21 cellular contexts compared by ENCODE assay signal in the genomic region with DNA sequence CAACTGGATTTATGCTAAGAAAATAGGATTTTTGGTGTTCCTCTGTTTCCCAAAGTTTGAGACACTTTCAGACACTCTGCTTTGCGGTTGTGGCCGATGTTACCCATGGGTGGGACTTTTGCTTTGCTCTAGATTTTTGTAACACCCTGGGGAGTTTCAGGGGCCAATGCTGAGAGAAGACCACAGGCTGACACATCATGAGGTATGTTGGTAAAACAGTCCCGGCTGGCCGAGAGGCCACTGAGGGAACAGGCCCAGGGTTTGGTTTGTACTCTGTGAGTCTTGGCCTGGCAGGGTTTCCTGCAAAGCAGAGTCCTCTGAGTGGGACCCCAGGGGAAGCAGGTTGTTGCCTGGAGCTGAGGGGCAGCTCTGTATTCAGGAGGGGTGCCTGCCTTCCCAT.
DNase-seq lines count a peak whose midpoint lies in the region; TF ChIP-seq lines count a peak whose summit lies in the region.
"Had no signal": no experiment of that assay in that cellular context is flagged by ENCODE, and none has a peak within 500 bp of the region (broad histone marks: within the 10 kb centered on the region; RNA-seq: fewer than 3 reads in every experiment).

No MANE protein-coding gene starts in this region.

- 92 to 96% methylated on average over 4 of the region's 4 CpGs for WGBS in sigmoid colon, 2 donors

- TF ChIP-seq POLR2A in sigmoid colon (IDR thresholded peaks at IDR 0.05): no peak

- TF ChIP-seq EP300 in sigmoid colon (IDR thresholded peaks at IDR 0.05): no peak

- no peak overlapping the region for H3K27ac ChIP-seq in sigmoid colon
- H3K27ac ChIP-seq: epithelial cell of prostate had no signal

- intact Hi-C loops in sigmoid colon (cut with DNase I): no loop called here

- H3K4me1 Mint-ChIP-seq in chondrocyte (ENCODE audit: low read depth): peaks cover 9% of the 10 kb centered on the region
- H3K4me1 Mint-ChIP-seq: activated CD4-positive, alpha-beta T cell treated with anti-CD3 and anti-CD28 coated beads for 36 hours; activated naive CD4-positive, alpha-beta T cell treated with anti-CD3 and anti-CD28 coated beads, Interleukin-2, amount 50 U/mL, for 24 hours; CD4-positive, alpha-beta memory T cell; T-cell had no signal

- peak overlapping the region; percentile 22 for H3K27ac Mint-ChIP-seq in chondrocyte (ENCODE audit: unreplicated experiment)
- H3K27ac Mint-ChIP-seq: activated CD4-positive, alpha-beta T cell treated with anti-CD3 and anti-CD28 coated beads for 36 hours; activated naive CD4-positive, alpha-beta T cell treated with anti-CD3 and anti-CD28 coated beads, Interleukin-2, amount 50 U/mL, for 24 hours; activated T-cell treated with anti-CD3 and anti-CD28 coated beads, Interleukin-2, amount 50 U/mL, for 72 hours; CD4-positive, alpha-beta memory T cell; HFFc6; T-cell had no signal

- H3K4me1 ChIP-seq in BE2C (no peaks in the 10 kb centered on the region), sigmoid colon (no peaks in the 10 kb centered on the region)

- H3K4me3 ChIP-seq in BE2C (ENCODE audit: low read depth, low read length) (no peak overlapping the region), sigmoid colon (no peak overlapping the region)

- peaks cover 17% of the 10 kb centered on the region for H3K36me3 Mint-ChIP-seq in chondrocyte (ENCODE audit: low read depth)
- H3K36me3 Mint-ChIP-seq: activated naive CD4-positive, alpha-beta T cell treated with anti-CD3 and anti-CD28 coated beads, Interleukin-2, amount 50 U/mL, for 24 hours; CD4-positive, alpha-beta memory T cell; T-cell had no signal

- no peak for TF ChIP-seq CTCF in BE2C (IDR thresholded peaks at IDR 0.05; ENCODE audit: low read depth, low read length)
- TF ChIP-seq CTCF in chondrocyte (IDR thresholded peaks at IDR 0.05): no peak
- no peak for TF ChIP-seq CTCF in sigmoid colon (IDR thresholded peaks at IDR 0.05)

- H3K27me3 ChIP-seq in BE2C: no peaks in the 10 kb centered on the region
- no peaks in the 10 kb centered on the region for H3K27me3 ChIP-seq in sigmoid colon

- H3K9me3 ChIP-seq in BE2C: no peaks in the 10 kb centered on the region
- H3K9me3 ChIP-seq in sigmoid colon: no peaks in the 10 kb centered on the region

- H3K27me3 Mint-ChIP-seq in chondrocyte (ENCODE audit: low read depth): no peaks in the 10 kb centered on the region
- H3K27me3 Mint-ChIP-seq: activated CD4-positive, alpha-beta T cell treated with anti-CD3 and anti-CD28 coated beads for 36 hours; activated naive CD4-positive, alpha-beta T cell treated with anti-CD3 and anti-CD28 coated beads, Interleukin-2, amount 50 U/mL, for 24 hours; T-cell had no signal

- H3K36me3 ChIP-seq in BE2C (peaks cover 6% of the 10 kb centered on the region), sigmoid colon (peaks cover 0 to 72% (median 13%) of the 10 kb centered on the region in 4 donors)

- H3K9me3 Mint-ChIP-seq in chondrocyte (ENCODE audit: low read depth): no peaks in the 10 kb centered on the region
- H3K9me3 Mint-ChIP-seq: activated naive CD4-positive, alpha-beta T cell treated with anti-CD3 and anti-CD28 coated beads, Interleukin-2, amount 50 U/mL, for 24 hours; activated T-cell treated with anti-CD3 and anti-CD28 coated beads, Interleukin-2, amount 50 U/mL, for 72 hours; CD4-positive, alpha-beta memory T cell; HFFc6; T-cell had no signal

- peak; percentile 1 for DNase-seq in BE2C
- peak; percentile 82 for DNase-seq in LHCN-M2 (ENCODE audit: low read depth)
- peak; percentile 36 for DNase-seq in chondrocyte (ENCODE audit: low spot score)
- DNase-seq in sigmoid colon: peak; percentile 45
- DNase-seq in activated T-cell treated with anti-CD3 and anti-CD28 coated beads for 4 hours: no peak
- no peak for DNase-seq in NCI-H69 (lab: John Stamatoyannopoulos, UW)
- no peak for DNase-seq in SKM-1 (lab: John Stamatoyannopoulos, UW; ENCODE audit: unreplicated experiment)
- DNase-seq: activated CD4-positive, alpha-beta T cell treated with anti-CD3 and anti-CD28 coated beads for 36 hours; activated T-cell treated with anti-CD3 and anti-CD28 coated beads, Interleukin-2, amount 50 U/mL, for 72 hours; CD4-positive, alpha-beta memory T cell; cerebellar nuclear complex; HFFc6; Karpas-422; mammary epithelial cell; NCI-H1092 treated with DMSO at 0.1 percent for 48 hours; NCI-H1930; NCI-H774; PC-3; T-cell had no signal

- no peak overlapping the region for H3K4me3 Mint-ChIP-seq in chondrocyte (ENCODE audit: unreplicated experiment)
- H3K4me3 Mint-ChIP-seq: activated CD4-positive, alpha-beta T cell treated with anti-CD3 and anti-CD28 coated beads for 36 hours; activated naive CD4-positive, alpha-beta T cell treated with anti-CD3 and anti-CD28 coated beads, Interleukin-2, amount 50 U/mL, for 24 hours; activated T-cell treated with anti-CD3 and anti-CD28 coated beads, Interleukin-2, amount 50 U/mL, for 72 hours; CD4-positive, alpha-beta memory T cell; HFFc6; T-cell had no signal

Comparison
In these comparisons a context has a peak if more than half of its experiments do, and no peak if none do; other contexts are left out.
1. DNase-seq: peak in BE2C (single experiment), LHCN-M2 (single experiment), chondrocyte (single experiment) and sigmoid colon (single experiment); none in activated T-cell treated with anti-CD3 and anti-CD28 coated beads for 4 hours (single experiment), NCI-H69 (single experiment) and SKM-1 (single experiment).